Comparison of ENCODE assay signal across 9 cellular contexts in the genomic region with DNA sequence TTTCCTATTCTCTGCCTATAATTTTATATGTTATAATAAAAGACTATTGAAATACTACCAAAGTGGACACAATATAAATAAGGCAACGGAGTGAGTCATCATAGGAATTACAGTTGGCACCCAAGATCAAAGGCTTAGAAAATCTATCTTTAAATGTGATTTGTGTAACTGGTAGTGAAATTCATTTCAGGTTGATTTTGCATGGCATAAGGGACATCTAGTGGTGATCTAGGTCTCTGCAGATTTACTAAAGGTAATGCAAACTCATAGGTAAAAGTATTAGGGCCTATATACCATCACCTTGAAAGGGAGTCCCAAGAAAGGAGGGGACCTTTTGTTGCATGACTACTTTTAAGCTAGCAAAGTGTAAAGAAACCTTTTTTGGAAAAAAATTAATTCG.
DNase-seq lines count a peak whose midpoint lies in the region; ATAC-seq and TF ChIP-seq lines count a peak whose summit lies in the region.
"Had no signal": no experiment of that assay in that cellular context is flagged by ENCODE, and none has a peak within 500 bp of the region (broad histone marks: within the 10 kb centered on the region; RNA-seq: fewer than 3 reads in every experiment).

No MANE protein-coding gene starts in this region.

- DNase-seq in GM10266 (ENCODE audit: extremely low spot score) (peak; percentile 10), NCI-H1092 treated with DMSO at 0.1 percent for 48 hours (lab: John Stamatoyannopoulos, UW) (peak; percentile 42), T47D (ENCODE audit: low read depth in 1 of 2, low spot score in 1 of 2) (peak; percentile 42 to 59), neural crest cell (ENCODE audit: low read depth, low spot score) (no peak), 8988T (no peak), MG63 (no peak)
- DNase-seq in activated T-cell treated with anti-CD3 and anti-CD28 coated beads, Interleukin-2, amount 50 U/mL, for 48 hours: no peak

- H3K27me3 ChIP-seq in MG63: no peaks in the 10 kb centered on the region

- no peak overlapping the region for H3K4me3 Mint-ChIP-seq in neural crest cell

- TF ChIP-seq CTCF in GM10266 (IDR thresholded peaks at IDR 0.05; ENCODE audit: control insufficient read depth, insufficient read depth, low read depth, missing control alignments) (peak; percentile 44), neural crest cell (conservative IDR thresholded peaks at IDR 0.05) (peak; percentile 77)

- H3K9me3 Mint-ChIP-seq in neural crest cell: no peaks in the 10 kb centered on the region

- H3K36me3 ChIP-seq in MG63: no peaks in the 10 kb centered on the region

- no peak overlapping the region for H3K27ac Mint-ChIP-seq in neural crest cell (ENCODE audit: unreplicated experiment)

- ATAC-seq in GM18873 (IDR thresholded peaks at IDR 0.05; ENCODE audit: low FRiP score, unreplicated experiment): no peak

- H3K27me3 Mint-ChIP-seq in neural crest cell (ENCODE audit: low read depth): no peaks in the 10 kb centered on the region

- no peak overlapping the region for H3K4me3 ChIP-seq in MG63
- H3K4me3 ChIP-seq: lung had no signal

- in situ Hi-C loops in T47D (cut with HindIII; ENCODE audit: low pct_unique_long_range_greater_than_20kb, low sequenced_read_pairs): no loop called here

- H3K36me3 Mint-ChIP-seq in neural crest cell (ENCODE audit: low read depth): no peaks in the 10 kb centered on the region

- peaks cover 5% of the 10 kb centered on the region for H3K4me1 Mint-ChIP-seq in neural crest cell

- no peaks in the 10 kb centered on the region for H3K9me3 ChIP-seq in MG63

Comparison
In these comparisons a context has a peak if more than half of its experiments do, and no peak if none do; other contexts are left out.
1. DNase-seq: peak in GM10266 (single experiment), NCI-H1092 treated with DMSO at 0.1 percent for 48 hours (single experiment) and T47D (2 of 2); none in neural crest cell (single experiment), 8988T (single experiment), MG63 (single experiment) and activated T-cell treated with anti-CD3 and anti-CD28 coated beads, Interleukin-2, amount 50 U/mL, for 48 hours (0 of 2).